ENCODE assay signal across 22 cellular contexts in genomic region chr5:145499483-145499882, GRCh38.
DNase-seq lines count a peak whose midpoint lies in the region; ATAC-seq, FAIRE-seq and TF ChIP-seq lines count a peak whose summit lies in the region.
"Had no signal": no experiment of that assay in that cellular context is flagged by ENCODE, and none has a peak within 500 bp of the region (broad histone marks: within the 10 kb centered on the region; RNA-seq: fewer than 3 reads in every experiment).

No MANE protein-coding gene starts in this region.

- no peak overlapping the region for H3K27ac ChIP-seq in GM23338 (ENCODE audit: low read depth)
- H3K27ac ChIP-seq: parathyroid adenoma, spleen, transverse colon had no signal

- H3K27me3 Mint-ChIP-seq in GM23338 (ENCODE audit: insufficient read depth, low read depth, poor library complexity), result no peaks in the 10 kb centered on the region
- H3K27me3 Mint-ChIP-seq: stimulated activated memory B cell treated with anti-CD40 and anti-IgM and Interleukin-4, amounts not matched to agents 10 μg/mL and 1 μg/mL and 100 μg/mL, for 72 hours had no signal

- no peaks in the 10 kb centered on the region for H3K9me3 Mint-ChIP-seq in GM23338

- H3K4me2 ChIP-seq in GM23338, result no peak overlapping the region

- in situ Hi-C loops in SK-MEL-5 (cut with HindIII; ENCODE audit: low pct_unique_long_range_greater_than_20kb, low sequenced_read_pairs), result no loop called here

- H3F3A ChIP-seq in GM23338 (replicated peaks; ENCODE audit: low read depth), result no peaks in the 10 kb centered on the region

- no peaks in the 10 kb centered on the region for H3K36me3 ChIP-seq in GM23338 (ENCODE audit: insufficient read depth)
- H3K36me3 ChIP-seq: spleen, transverse colon had no signal

- FAIRE-seq in GM19239 (lab: Jason Lieb, UNC), result no peak

- no peaks in the 10 kb centered on the region for H3K79me2 ChIP-seq in GM23338 (replicated peaks; ENCODE audit: insufficient read depth)
- H3K79me2 ChIP-seq: parathyroid adenoma had no signal

- ATAC-seq in GM23338, result peak; percentile 53; the same call in 2 of the 3 replicates
- ATAC-seq in HG03025 (IDR thresholded peaks at IDR 0.05; ENCODE audit: low FRiP score, unreplicated experiment), result no peak
- ATAC-seq: esophagus mucosa; left lobe of liver; stimulated activated memory B cell treated with anti-CD40 and anti-IgM and Interleukin-4, amounts not matched to agents 10 μg/mL and 1 μg/mL and 100 μg/mL, for 72 hours had no signal

- H3K9me2 ChIP-seq in GM23338 (ENCODE audit: insufficient read depth), result 0 out of 2 replicates have a peak, but pooled peaks cover 5% of the 10 kb centered on the region

- no peak overlapping the region for H2AFZ ChIP-seq in GM23338
- H2AFZ ChIP-seq: parathyroid adenoma had no signal

- no peak overlapping the region for H3K4me3 Mint-ChIP-seq in GM23338
- H3K4me3 Mint-ChIP-seq: stimulated activated memory B cell treated with anti-CD40 and anti-IgM and Interleukin-4, amounts not matched to agents 10 μg/mL and 1 μg/mL and 100 μg/mL, for 72 hours; T-helper 2 cell treated with Interferon-gamma antibody and Interleukin-4, amounts not matched to agents 5 μg/mL and 100 μg/mL, for 36 hours had no signal

- H3K27ac Mint-ChIP-seq in GM23338, result no peak overlapping the region
- H3K27ac Mint-ChIP-seq: stimulated activated memory B cell treated with anti-CD40 and anti-IgM and Interleukin-4, amounts not matched to agents 10 μg/mL and 1 μg/mL and 100 μg/mL, for 72 hours; T-helper 2 cell treated with Interferon-gamma antibody and Interleukin-4, amounts not matched to agents 5 μg/mL and 100 μg/mL, for 36 hours had no signal

- no peaks in the 10 kb centered on the region for H3K36me3 Mint-ChIP-seq in GM23338 (ENCODE audit: low read depth)
- H3K36me3 Mint-ChIP-seq: stimulated activated memory B cell treated with anti-CD40 and anti-IgM and Interleukin-4, amounts not matched to agents 10 μg/mL and 1 μg/mL and 100 μg/mL, for 72 hours had no signal

- TF ChIP-seq CTCF in GM23338 (conservative IDR thresholded peaks at IDR 0.05; ENCODE audit: low read depth in 2 of 2) (no peak), fibroblast of the aortic adventitia (IDR thresholded peaks at IDR 0.05; ENCODE audit: insufficient read depth, low read length) (no peak)

- H3K4me3 ChIP-seq in GM23338 (no peak overlapping the region), fibroblast of the aortic adventitia (ENCODE audit: low read depth, low read length) (no peak overlapping the region), skeletal muscle cell (ENCODE audit: low read depth, low read length) (no peak overlapping the region)
- H3K4me3 ChIP-seq: body of pancreas, spleen, transverse colon had no signal

- H3K4me1 ChIP-seq in GM23338 (ENCODE audit: insufficient read depth), result no peaks in the 10 kb centered on the region; the same call in 1 of the 2 replicates
- H3K4me1 ChIP-seq: parathyroid adenoma, spleen had no signal

- H3K4me1 Mint-ChIP-seq in GM23338, result peaks cover 4% of the 10 kb centered on the region; the same call in 1 of the 3 replicates
- H3K4me1 Mint-ChIP-seq: stimulated activated memory B cell treated with anti-CD40 and anti-IgM and Interleukin-4, amounts not matched to agents 10 μg/mL and 1 μg/mL and 100 μg/mL, for 72 hours had no signal

- DNase-seq in GM23338 (ENCODE audit: low spot score) (peak; percentile 8), SK-MEL-5 (ENCODE audit: low read depth, low spot score) (peak; percentile 57), fibroblast of the aortic adventitia (ENCODE audit: low read depth) (peak; percentile 37), skeletal muscle cell (ENCODE audit: low read depth) (peak; percentile 60), GM19239 (ENCODE audit: insufficient read length, low spot score) (no peak)
- no peak for DNase-seq in stimulated activated CD4-positive, alpha-beta T cell treated with anti-CD3 and anti-CD28 coated beads, Interleukin-2, amount 100 ng/mL, for 48 hours
- DNase-seq: activated CD4-positive, alpha-beta T cell treated with anti-CD3 and anti-CD28 coated beads for 4 hours; activated naive CD4-positive, alpha-beta T cell treated with Interleukin-2 at 50 U/mL for 16 hours; body of pancreas; C1 segment of cervical spinal cord; dermis blood vessel endothelial cell; Karpas-422; NCI-H1436; SIG-M5; spleen; transverse colon had no signal

- no peaks in the 10 kb centered on the region for H4K20me1 ChIP-seq in GM23338 (replicated peaks; ENCODE audit: insufficient read depth)

- no peaks in the 10 kb centered on the region for H3K27me3 ChIP-seq in GM23338 (ENCODE audit: insufficient read depth)
- H3K27me3 ChIP-seq: body of pancreas, spleen, transverse colon had no signal

TF ChIP-seq in GM23338, 12 proteins besides CTCF, POLR2A, EP300 and RAD21:
- TF ChIP-seq EZH2 (IDR thresholded peaks at IDR 0.05; ENCODE audit: low read depth, unreplicated experiment) (no peak), CREB1 (CRISPR knock-in tag; IDR thresholded peaks at IDR 0.05; ENCODE audit: low read depth) (no peak), ZNF462 (CRISPR knock-in tag; IDR thresholded peaks at IDR 0.05) (no peak), ZNF331 (CRISPR knock-in tag; IDR thresholded peaks at IDR 0.05; ENCODE audit: low read depth) (no peak), ZNF114 (CRISPR knock-in tag; IDR thresholded peaks at IDR 0.05) (no peak), STAT1 (IDR thresholded peaks at IDR 0.05; ENCODE audit: unreplicated experiment) (no peak), JUNB (IDR thresholded peaks at IDR 0.05; ENCODE audit: unreplicated experiment) (no peak)

Comparison
In these comparisons a context has a peak if more than half of its experiments do, and no peak if none do; other contexts are left out.
1. DNase-seq: peak in GM23338 (single experiment), SK-MEL-5 (single experiment), fibroblast of the aortic adventitia (single experiment) and skeletal muscle cell (single experiment); none in stimulated activated CD4-positive, alpha-beta T cell treated with anti-CD3 and anti-CD28 coated beads, Interleukin-2, amount 100 ng/mL, for 48 hours (0 of 2) and GM19239 (single experiment).